In the genomic region with DNA sequence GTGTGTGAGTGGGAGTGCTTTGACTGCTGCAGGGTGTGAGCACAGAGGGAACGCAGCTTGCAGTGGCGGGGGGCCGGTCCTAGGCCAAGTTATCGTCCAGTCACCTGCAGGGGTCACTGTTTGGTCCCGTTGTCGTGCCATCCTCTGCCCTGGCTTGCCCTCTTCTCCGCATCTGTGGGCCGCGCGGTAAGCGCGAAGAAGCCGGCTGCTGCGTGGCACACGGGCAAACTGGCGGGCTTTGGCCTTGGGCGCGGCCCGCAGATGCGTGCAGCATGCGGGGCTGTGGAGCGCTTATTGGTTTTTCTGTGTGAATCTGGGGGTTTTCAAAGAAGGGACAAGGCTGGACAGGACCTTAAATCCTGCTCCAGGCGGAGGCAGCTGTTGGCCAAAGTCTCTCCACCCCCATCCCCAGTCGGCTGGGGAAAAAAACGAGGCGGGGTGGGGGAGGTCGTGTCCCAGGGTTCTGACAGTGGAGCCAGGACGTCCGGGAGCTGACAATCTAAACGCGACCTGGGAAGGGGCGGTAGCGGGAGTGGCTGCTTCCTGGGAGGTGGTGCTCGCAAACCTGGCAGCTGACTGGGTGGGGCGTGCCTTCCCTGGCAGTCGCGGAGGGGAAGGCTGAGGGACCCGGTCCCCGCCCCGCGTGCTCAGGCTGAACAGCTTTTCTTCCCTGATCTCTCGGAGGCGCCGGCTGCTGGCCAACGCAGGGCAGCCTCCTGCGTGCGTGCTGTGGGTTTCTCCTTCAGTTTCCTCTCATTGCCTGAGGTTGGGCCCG, we compare ENCODE assay signal across 8 cellular contexts. TPM values are rescaled to one million over a fixed set of nuclear protein-coding genes. Genes with fewer than 3 reads are reported as not detected.
DNase-seq lines count a peak whose midpoint lies in the region; ATAC-seq and TF ChIP-seq lines count a peak whose summit lies in the region.

No MANE protein-coding gene starts in this region.

- H3K27me3 ChIP-seq in heart left ventricle (peaks cover 0 to 8% (median 0%) of the 10 kb centered on the region in 9 donors), psoas muscle (ENCODE audit: insufficient read depth in 3 of 3, low read length in 2 of 3) (peaks cover 0 to 30% (median 10%) of the 10 kb centered on the region in 3 donors)
- no peaks in the 10 kb centered on the region for H3K27me3 ChIP-seq in effector memory CD4-positive, alpha-beta T cell (replicated peaks; ENCODE audit: control insufficient read depth, insufficient read depth, low read length, poor library complexity, severe bottlenecking)

- DNase-seq in EL = peak; percentile 79
- DNase-seq in heart left ventricle = peak; percentile 47 to 84 (median 79)
- DNase-seq in psoas muscle = peak; percentile 79 to 89
- no peak for DNase-seq in naive thymus-derived CD8-positive, alpha-beta T cell
- DNase-seq in inferior parietal cortex (ENCODE audit: extremely low spot score) = no peak
- no peak for DNase-seq in effector memory CD4-positive, alpha-beta T cell

- H3K27ac Mint-ChIP-seq in naive thymus-derived CD8-positive, alpha-beta T cell = no peak overlapping the region

- peak overlapping the region; percentile 10 to 55 (median 45) for H3K4me3 ChIP-seq in heart left ventricle
- peak overlapping the region; percentile 58 for H3K4me3 ChIP-seq in psoas muscle
- no peak overlapping the region for H3K4me3 ChIP-seq in effector memory CD4-positive, alpha-beta T cell (ENCODE audit: insufficient read depth, low read depth, low read length, poor library complexity, severe bottlenecking)

- POLR2A ChIA-PET in naive thymus-derived CD8-positive, alpha-beta T cell (lab: Charles Lee) = no interaction called here

- intact Hi-C loops in heart left ventricle (cut with DNase I) = no loop called here
- intact Hi-C loops in psoas muscle (cut with DNase I) = no loop called here

- TF ChIP-seq CTCF in heart left ventricle (IDR thresholded peaks at IDR 0.05) (peak in 3 of 12 donors; percentile 11 to 16 (median 12)), psoas muscle (IDR thresholded peaks at IDR 0.05) (no peak)

- H3K4me1 ChIP-seq in heart left ventricle = peaks cover 0 to 10% (median 0%) of the 10 kb centered on the region in 12 donors
- no peaks in the 10 kb centered on the region for H3K4me1 ChIP-seq in psoas muscle
- H3K4me1 ChIP-seq in effector memory CD4-positive, alpha-beta T cell (ENCODE audit: control insufficient read depth, insufficient read depth, low read length, poor library complexity, severe bottlenecking) = no peaks in the 10 kb centered on the region

- H3K27ac ChIP-seq in heart left ventricle (peak overlapping the region in 9 of 12 donors; percentile 12 to 46 (median 23)), psoas muscle (no peak overlapping the region)
- no peak overlapping the region for H3K27ac ChIP-seq in effector memory CD4-positive, alpha-beta T cell (ENCODE audit: insufficient read depth, low read length, poor library complexity, severe bottlenecking)

- WGBS in heart left ventricle, 4 donors = 4 to 10% (median 7%) methylated on average over 38 to 48 of the region's 48 CpGs
- 4 to 6% (median 6%) methylated on average over 48 of the region's 48 CpGs for WGBS in psoas muscle, 3 donors

- peak in 1 of 2 donors; percentile 15 for TF ChIP-seq POLR2A in heart left ventricle (IDR thresholded peaks at IDR 0.05)

- ATAC-seq in SK-N-SH treated with all-trans-retinoic acid at 6 μM for 48 hours = peak; percentile 94
- ATAC-seq in heart left ventricle = peak; percentile 52 to 91 (median 86)
- ATAC-seq in psoas muscle = peak; percentile 36 to 80 (median 76)
- ATAC-seq in naive thymus-derived CD8-positive, alpha-beta T cell = no peak
- ATAC-seq in HG03135 (IDR thresholded peaks at IDR 0.05; ENCODE audit: unreplicated experiment) = no peak

- no peak overlapping the region for H3K4me3 Mint-ChIP-seq in naive thymus-derived CD8-positive, alpha-beta T cell

- H3K27me3 Mint-ChIP-seq in naive thymus-derived CD8-positive, alpha-beta T cell = peaks cover 17 to 82% (median 35%) of the 10 kb centered on the region in 5 donors

- H3K36me3 Mint-ChIP-seq in naive thymus-derived CD8-positive, alpha-beta T cell = peaks cover 0 to 18% (median 0%) of the 10 kb centered on the region in 3 donors

- peaks cover 0 to 30% (median 15%) of the 10 kb centered on the region in 9 donors for H3K9me3 Mint-ChIP-seq in naive thymus-derived CD8-positive, alpha-beta T cell

- no peaks in the 10 kb centered on the region for H3K4me1 Mint-ChIP-seq in naive thymus-derived CD8-positive, alpha-beta T cell

- H3K9me3 ChIP-seq in heart left ventricle = peaks cover 0 to 12% (median 5%) of the 10 kb centered on the region in 12 donors
- H3K9me3 ChIP-seq in psoas muscle = no peaks in the 10 kb centered on the region
- H3K9me3 ChIP-seq in effector memory CD4-positive, alpha-beta T cell (ENCODE audit: control insufficient read depth, low read length) = no peaks in the 10 kb centered on the region

- H3K36me3 ChIP-seq in heart left ventricle (no peaks in the 10 kb centered on the region), psoas muscle (ENCODE audit: insufficient read depth in 1 of 2, low read depth in 1 of 2) (no peaks in the 10 kb centered on the region)
- H3K36me3 ChIP-seq in effector memory CD4-positive, alpha-beta T cell (ENCODE audit: control insufficient read depth, insufficient read depth, low read length) = no peaks in the 10 kb centered on the region

TF ChIP-seq in SK-N-SH treated with all-trans-retinoic acid at 6 μM for 48 hours, 23 proteins besides CTCF, POLR2A, EP300 and RAD21:
- no peak for TF ChIP-seq BACH2 (CRISPR knock-in tag; IDR thresholded peaks at IDR 0.05; ENCODE audit: borderline replicate concordance)
- TF ChIP-seq ESRRG (CRISPR knock-in tag; IDR thresholded peaks at IDR 0.05) = no peak
- no peak for TF ChIP-seq ARNTL (CRISPR knock-in tag; IDR thresholded peaks at IDR 0.05; ENCODE audit: borderline replicate concordance, low read depth)
- TF ChIP-seq, protein P1, sequence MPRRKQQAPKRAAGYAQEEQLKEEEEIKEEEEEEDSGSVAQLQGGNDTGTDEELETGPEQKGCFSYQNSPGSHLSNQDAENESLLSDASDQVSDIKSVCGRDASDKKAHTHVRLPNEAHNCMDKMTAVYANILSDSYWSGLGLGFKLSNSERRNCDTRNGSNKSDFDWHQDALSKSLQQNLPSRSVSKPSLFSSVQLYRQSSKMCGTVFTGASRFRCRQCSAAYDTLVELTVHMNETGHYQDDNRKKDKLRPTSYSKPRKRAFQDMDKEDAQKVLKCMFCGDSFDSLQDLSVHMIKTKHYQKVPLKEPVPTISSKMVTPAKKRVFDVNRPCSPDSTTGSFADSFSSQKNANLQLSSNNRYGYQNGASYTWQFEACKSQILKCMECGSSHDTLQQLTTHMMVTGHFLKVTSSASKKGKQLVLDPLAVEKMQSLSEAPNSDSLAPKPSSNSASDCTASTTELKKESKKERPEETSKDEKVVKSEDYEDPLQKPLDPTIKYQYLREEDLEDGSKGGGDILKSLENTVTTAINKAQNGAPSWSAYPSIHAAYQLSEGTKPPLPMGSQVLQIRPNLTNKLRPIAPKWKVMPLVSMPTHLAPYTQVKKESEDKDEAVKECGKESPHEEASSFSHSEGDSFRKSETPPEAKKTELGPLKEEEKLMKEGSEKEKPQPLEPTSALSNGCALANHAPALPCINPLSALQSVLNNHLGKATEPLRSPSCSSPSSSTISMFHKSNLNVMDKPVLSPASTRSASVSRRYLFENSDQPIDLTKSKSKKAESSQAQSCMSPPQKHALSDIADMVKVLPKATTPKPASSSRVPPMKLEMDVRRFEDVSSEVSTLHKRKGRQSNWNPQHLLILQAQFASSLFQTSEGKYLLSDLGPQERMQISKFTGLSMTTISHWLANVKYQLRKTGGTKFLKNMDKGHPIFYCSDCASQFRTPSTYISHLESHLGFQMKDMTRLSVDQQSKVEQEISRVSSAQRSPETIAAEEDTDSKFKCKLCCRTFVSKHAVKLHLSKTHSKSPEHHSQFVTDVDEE (CRISPR knock-in tag; IDR thresholded peaks at IDR 0.05) = no peak
- no peak for TF ChIP-seq ZNF70 (CRISPR knock-in tag; IDR thresholded peaks at IDR 0.05)
TF ChIP-seq in SK-N-SH treated with all-trans-retinoic acid at 6 μM for 48 hours: peak in this region for 0.

RNA-seq across cellular contexts. Expression of a gene that starts 39.7 kb away (rescaled TPM):
- total RNA-seq in heart left ventricle = under 1 TPM in 4 of 9 donors, not detected in 5; 0.40 to 0.79 (median 0.45) TPM
- under 1 TPM in 1 of 2 donors, not detected in 1; 0.46 TPM for polyA plus RNA-seq in heart left ventricle
- under 1 TPM in 2 of 4 donors, not detected in 2; 0.25 to 0.34 TPM for total RNA-seq in psoas muscle
- under 1 TPM; 0.14 to 0.27 (median 0.17) TPM for polyA plus RNA-seq in psoas muscle
- not detected for total RNA-seq in naive thymus-derived CD8-positive, alpha-beta T cell
- not detected for polyA plus RNA-seq in naive thymus-derived CD8-positive, alpha-beta T cell

Comparison
In these comparisons a context has a peak if more than half of its experiments do, and no peak if none do; other contexts are left out.
1. DNase-seq: peak in EL (single experiment), heart left ventricle (5 of 5) and psoas muscle (2 of 2); none in naive thymus-derived CD8-positive, alpha-beta T cell (0 of 10), inferior parietal cortex (single experiment) and effector memory CD4-positive, alpha-beta T cell (0 of 3).
2. ATAC-seq: peak in SK-N-SH treated with all-trans-retinoic acid at 6 μM for 48 hours (single experiment), heart left ventricle (4 of 4) and psoas muscle (4 of 4); none in naive thymus-derived CD8-positive, alpha-beta T cell (0 of 2) and HG03135 (single experiment).
3. H3K27ac ChIP-seq: peak in heart left ventricle (9 of 12); none in psoas muscle (single experiment) and effector memory CD4-positive, alpha-beta T cell (single experiment).